Comparison of ENCODE assay signal across 9 cellular contexts in genomic region chr17:45226620-45227019, GRCh38. TPM values are rescaled to one million over a fixed set of nuclear protein-coding genes. Genes with fewer than 3 reads are reported as not detected.
DNase-seq lines count a peak whose midpoint lies in the region; ATAC-seq and TF ChIP-seq lines count a peak whose summit lies in the region.
"Had no signal": no experiment of that assay in that cellular context is flagged by ENCODE, and none has a peak within 500 bp of the region (broad histone marks: within the 10 kb centered on the region; RNA-seq: fewer than 3 reads in every experiment).

No MANE protein-coding gene starts in this region.

- POLR2A ChIA-PET in CD4-positive, alpha-beta memory T cell (lab: Charles Lee; ENCODE audit: partially characterized antibody): interaction anchor here (0.5 to 24.4 kb wide), 16 partner anchors 9 to 768 kb away, joined by 3 to 1143 read pairs (median 5); partner anchors contain the start of genes ACBD4, HEXIM1, HEXIM2 and MAP3K14

- peaks cover 75% of the 10 kb centered on the region for H3K4me1 ChIP-seq in CD4-positive, alpha-beta memory T cell (ENCODE audit: insufficient read depth, low read length)
- peaks cover 24% of the 10 kb centered on the region for H3K4me1 ChIP-seq in Karpas-422 (ENCODE audit: low read length)
- peaks cover 45% of the 10 kb centered on the region for H3K4me1 ChIP-seq in osteoblast (ENCODE audit: insufficient read depth, low read length)
- peaks cover 13 to 16% of the 10 kb centered on the region in 2 experiments for H3K4me1 ChIP-seq in trophoblast cell (ENCODE audit: control insufficient read depth in 1 of 2, insufficient read depth in 2 of 2, low read length in 2 of 2)

- peak overlapping the region; percentile 43 to 74 for H3K4me3 ChIP-seq in CD4-positive, alpha-beta memory T cell (ENCODE audit: low read length in 2 of 2)
- H3K4me3 ChIP-seq in Karpas-422 (ENCODE audit: low read length) (no peak overlapping the region), osteoblast (ENCODE audit: insufficient read depth, low read length) (no peak overlapping the region), trophoblast cell (ENCODE audit: low read depth, low read length) (no peak overlapping the region)

- H4K12ac ChIP-seq in trophoblast cell (ENCODE audit: low read depth, low read length): no peak overlapping the region

- intact Hi-C loops in CD4-positive, alpha-beta memory T cell (cut with micrococcal nuclease): loop anchor here (1.0 to 5.0 kb wide), 6 partner anchors 9 to 966 kb away; partner anchors contain the start of genes HEXIM1, KANSL1 and MAP3K14

- peak overlapping the region; percentile 3 for H3K4me2 ChIP-seq in Karpas-422 (ENCODE audit: low read depth, low read length, poor library complexity, severe bottlenecking)
- H3K4me2 ChIP-seq in osteoblast (ENCODE audit: insufficient read depth, low read length): no peak overlapping the region
- H3K4me2 ChIP-seq in trophoblast cell (ENCODE audit: low read length): no peak overlapping the region

- H3K14ac ChIP-seq in trophoblast cell (ENCODE audit: low read length): no peak overlapping the region

- no peak overlapping the region for H2AFZ ChIP-seq in Karpas-422 (ENCODE audit: low read length)
- no peak overlapping the region for H2AFZ ChIP-seq in osteoblast (ENCODE audit: low read length)
- no peak overlapping the region for H2AFZ ChIP-seq in trophoblast cell (ENCODE audit: insufficient read depth, low read length, poor library complexity)

- H3K36me3 ChIP-seq in CD4-positive, alpha-beta memory T cell (ENCODE audit: insufficient read depth, low read length): peaks cover 1% of the 10 kb centered on the region
- H3K36me3 ChIP-seq in Karpas-422 (ENCODE audit: insufficient read depth, low read length): no peaks in the 10 kb centered on the region
- H3K36me3 ChIP-seq in osteoblast (ENCODE audit: insufficient read depth, low read length): no peaks in the 10 kb centered on the region
- no peaks in the 10 kb centered on the region for H3K36me3 ChIP-seq in trophoblast cell (ENCODE audit: control insufficient read depth in 1 of 2, insufficient read depth in 2 of 2, low read length in 2 of 2)

- peak overlapping the region; percentile 97 for H3K27ac ChIP-seq in CD4-positive, alpha-beta memory T cell (ENCODE audit: low read depth, low read length)
- no peak overlapping the region for H3K27ac ChIP-seq in Karpas-422 (ENCODE audit: low read length)
- peak overlapping the region; percentile 44 for H3K27ac ChIP-seq in caudate nucleus (ENCODE audit: low read depth, low read length)
- H3K27ac ChIP-seq in osteoblast (ENCODE audit: low read depth, low read length): no peak overlapping the region
- H3K27ac ChIP-seq in trophoblast cell (ENCODE audit: low read depth, low read length): no peak overlapping the region

- no peak overlapping the region for H3K4ac ChIP-seq in trophoblast cell (ENCODE audit: low read depth, low read length)

- no peak overlapping the region for H2BK12ac ChIP-seq in trophoblast cell (ENCODE audit: low read length)

- H3K9me3 ChIP-seq in CD4-positive, alpha-beta memory T cell (ENCODE audit: control insufficient read depth in 1 of 2, low read length in 2 of 2): no peaks in the 10 kb centered on the region
- H3K9me3 ChIP-seq in Karpas-422 (ENCODE audit: low read length): no peaks in the 10 kb centered on the region
- H3K9me3 ChIP-seq in osteoblast (ENCODE audit: low read depth, low read length): no peaks in the 10 kb centered on the region
- peaks cover 3% of the 10 kb centered on the region for H3K9me3 ChIP-seq in trophoblast cell (ENCODE audit: insufficient read depth, low read depth, low read length)

- CTCF ChIA-PET in CD4-positive, alpha-beta memory T cell (lab: Charles Lee; ENCODE audit: partially characterized antibody): interaction anchor here (0.6 to 14.0 kb wide), 10 partner anchors 8 to 161 kb away, joined by 3 to 449 read pairs (median 9); partner anchors contain the start of genes ACBD4 and FMNL1

- H3K27me3 ChIP-seq in CD4-positive, alpha-beta memory T cell (ENCODE audit: insufficient read depth, low read length): no peaks in the 10 kb centered on the region
- H3K27me3 ChIP-seq in Karpas-422 (ENCODE audit: low read length): no peaks in the 10 kb centered on the region
- peaks cover 15% of the 10 kb centered on the region for H3K27me3 ChIP-seq in osteoblast (ENCODE audit: insufficient read depth, low read length)
- H3K27me3 ChIP-seq in trophoblast cell (ENCODE audit: insufficient read depth, low read length): peaks cover 22% of the 10 kb centered on the region

- no peak overlapping the region for H4K8ac ChIP-seq in trophoblast cell (ENCODE audit: low read depth, low read length)

- H3K79me2 ChIP-seq in Karpas-422 (ENCODE audit: low read length) (no peaks in the 10 kb centered on the region), osteoblast (ENCODE audit: insufficient read depth, low read length) (no peaks in the 10 kb centered on the region), trophoblast cell (ENCODE audit: control insufficient read depth, insufficient read depth, low read length, poor library complexity) (no peaks in the 10 kb centered on the region)

- H2AK5ac ChIP-seq in trophoblast cell (ENCODE audit: low read length): no peak overlapping the region

- ATAC-seq in GM18858 (IDR thresholded peaks at IDR 0.05; ENCODE audit: unreplicated experiment): no peak

- no peak overlapping the region for H3K23ac ChIP-seq in trophoblast cell (ENCODE audit: low read length)

- H3K36me3 Mint-ChIP-seq in CD4-positive, alpha-beta memory T cell: peaks cover 9 to 53% of the 10 kb centered on the region in 2 donors

- H3K9ac ChIP-seq in Karpas-422 (ENCODE audit: low read length) (no peak overlapping the region), trophoblast cell (ENCODE audit: low read length) (no peak overlapping the region)

- no peak for DNase-seq in CD4-positive, alpha-beta memory T cell
- DNase-seq in Karpas-422 (no peak), caudate nucleus (lab: John Stamatoyannopoulos, UW) (no peak), osteoblast (ENCODE audit: insufficient read length, low spot score, missing footprints) (peak; percentile 43), NCI-H2227 (lab: John Stamatoyannopoulos, UW; ENCODE audit: unreplicated experiment) (no peak), trophoblast cell (no peak), SKM-1 treated with dmso at 0.1 percent for 144 hours (lab: John Stamatoyannopoulos, UW; ENCODE audit: unreplicated experiment) (no peak)
- DNase-seq: NCI-H1436 had no signal

- no peak overlapping the region for H3K18ac ChIP-seq in trophoblast cell (ENCODE audit: low read length)

- no CpG with 5 or more reads among the region's 4 CpGs for WGBS in trophoblast cell (ENCODE audit: extremely low coverage, insufficient coverage, insufficient read length)

- H3K4me1 Mint-ChIP-seq in CD4-positive, alpha-beta memory T cell: peaks cover 30 to 90% (median 53%) of the 10 kb centered on the region in 4 donors

- H3K27ac Mint-ChIP-seq in CD4-positive, alpha-beta memory T cell: peak overlapping the region; percentile 99 to 100 (median 100)

- no peaks in the 10 kb centered on the region for H3K27me3 Mint-ChIP-seq in CD4-positive, alpha-beta memory T cell

- H3K9me2 ChIP-seq in Karpas-422 (replicated peaks; ENCODE audit: insufficient read depth, low read length): no peaks in the 10 kb centered on the region

- H2BK5ac ChIP-seq in trophoblast cell (ENCODE audit: low read depth, low read length, poor library complexity): no peak overlapping the region

- H3K9me3 Mint-ChIP-seq in CD4-positive, alpha-beta memory T cell: no peaks in the 10 kb centered on the region

- H4K20me1 ChIP-seq in Karpas-422 (ENCODE audit: insufficient read depth, low read depth, low read length): no peaks in the 10 kb centered on the region
- H4K20me1 ChIP-seq in osteoblast (ENCODE audit: insufficient read depth, low read length): no peaks in the 10 kb centered on the region

- no peak overlapping the region for H2BK120ac ChIP-seq in trophoblast cell (ENCODE audit: insufficient read depth, low read length, poor library complexity)

- no peaks in the 10 kb centered on the region for H3K79me1 ChIP-seq in trophoblast cell (ENCODE audit: low read length)

- H3K4me3 Mint-ChIP-seq in CD4-positive, alpha-beta memory T cell: peak overlapping the region; percentile 96 to 100 (median 99)

- H4K91ac ChIP-seq in trophoblast cell (ENCODE audit: low read depth, low read length): no peak overlapping the region

- no peak for TF ChIP-seq CTCF in osteoblast (IDR thresholded peaks at IDR 0.05; ENCODE audit: extremely low read depth, low read depth, low read length)

RNA-seq across cellular contexts. Expression of gene FMNL1, which starts 4.9 kb away (rescaled TPM):
- 100 to 1,000 TPM; 403 to 405 TPM for total RNA-seq in CD4-positive, alpha-beta memory T cell
- polyA plus RNA-seq in CD4-positive, alpha-beta memory T cell: 10 to 100 TPM in 1 of 2 donors, 1 to 10 TPM in 1; 8.1 to 64.4 TPM
- total RNA-seq in Karpas-422 (2014; rRNA removed; shearing (Covaris generic); ENCODE audit: low replicate concordance): not detected in 2 replicates
- total RNA-seq in osteoblast: 2.7 and 3.6 TPM in 2 replicates
- 2.4 and 2.8 TPM in 2 replicates for polyA plus RNA-seq in trophoblast cell (2013)

RNA-seq across cellular contexts. Expression of gene SPATA32, which starts 35.3 kb away (rescaled TPM):
- total RNA-seq in CD4-positive, alpha-beta memory T cell: under 1 TPM; 0.22 to 0.41 TPM
- under 1 TPM; 0.25 to 0.49 TPM for polyA plus RNA-seq in CD4-positive, alpha-beta memory T cell
- total RNA-seq in Karpas-422 (2014; rRNA removed; shearing (Covaris generic); ENCODE audit: low replicate concordance): not detected in 2 replicates
- not detected in 2 replicates for total RNA-seq in osteoblast
- not detected in 2 replicates for polyA plus RNA-seq in trophoblast cell (2013)

Comparison
In these comparisons a context has a peak if more than half of its experiments do, and no peak if none do; other contexts are left out.
1. H3K27ac ChIP-seq: peak in CD4-positive, alpha-beta memory T cell (single experiment) and caudate nucleus (single experiment); none in Karpas-422 (single experiment), osteoblast (single experiment) and trophoblast cell (single experiment).
2. H3K4me3 ChIP-seq: peak in CD4-positive, alpha-beta memory T cell (2 of 2); none in Karpas-422 (single experiment), osteoblast (single experiment) and trophoblast cell (single experiment).
3. RNA of gene FMNL1, which starts 4.9 kb away (total RNA-seq): 403 to 405 TPM in CD4-positive, alpha-beta memory T cell; 2.7 to 3.6 TPM in osteoblast and not detected in Karpas-422; every median in the first group is over 10 times any median in the second.